In the genomic region with DNA sequence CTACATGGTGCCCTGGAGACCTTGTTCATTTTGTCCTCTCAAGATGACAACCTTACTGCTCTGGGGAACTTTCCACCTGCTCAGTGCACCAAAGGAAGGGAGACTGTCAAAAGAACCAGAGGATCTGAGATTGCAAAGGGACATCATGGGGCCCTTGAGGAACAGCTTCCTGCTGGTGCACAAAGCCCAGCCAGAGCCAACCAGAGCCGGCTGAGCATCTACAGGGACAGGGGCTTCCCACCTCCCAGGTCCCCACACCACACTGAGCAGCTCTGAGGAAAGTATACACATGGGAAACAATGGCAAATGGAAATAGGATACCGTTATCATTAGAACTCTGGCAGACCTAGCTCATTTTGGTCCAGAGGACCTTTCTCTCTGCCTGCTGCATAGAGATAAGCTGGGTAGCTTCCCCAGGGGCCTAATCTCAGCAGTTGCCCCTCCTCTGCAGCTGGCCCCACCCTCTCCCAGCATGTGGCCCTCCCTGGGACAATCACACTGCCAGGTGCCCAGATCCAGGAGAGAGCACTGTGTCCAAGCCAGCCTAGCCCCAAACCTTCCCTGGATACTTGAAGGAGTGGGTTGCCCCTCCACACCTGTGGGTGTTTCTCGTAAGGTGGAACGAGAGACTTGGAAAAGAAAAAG, we compare ENCODE assay signal across 18 cellular contexts.
A peak's percentile ranks its signal among the peaks of the same experiment; 100 is the strongest.
DNase-seq lines count a peak whose midpoint lies in the region; ATAC-seq and TF ChIP-seq lines count a peak whose summit lies in the region.
"Had no signal": no experiment of that assay in that cellular context is flagged by ENCODE, and none has a peak within 500 bp of the region (broad histone marks: within the 10 kb centered on the region; RNA-seq: fewer than 3 reads in every experiment).

No MANE protein-coding gene starts in this region.

- TF ChIP-seq CTCF in right atrium auricular region (IDR thresholded peaks at IDR 0.05) = no peak
- no peak for TF ChIP-seq CTCF in upper lobe of right lung (IDR thresholded peaks at IDR 0.05)
- TF ChIP-seq CTCF in coronary artery (IDR thresholded peaks at IDR 0.05) = no peak

- H3K27me3 ChIP-seq in right atrium auricular region (no peaks in the 10 kb centered on the region), upper lobe of right lung (no peaks in the 10 kb centered on the region)
- H3K27me3 ChIP-seq: testis had no signal

- H3K4me3 ChIP-seq in right atrium auricular region (no peak overlapping the region), upper lobe of right lung (no peak overlapping the region), coronary artery (no peak overlapping the region)
- H3K4me3 ChIP-seq: testis had no signal

- H3K27ac ChIP-seq in right atrium auricular region (no peak overlapping the region), upper lobe of right lung (no peak overlapping the region), coronary artery (no peak overlapping the region)
- H3K27ac ChIP-seq: testis had no signal

- DNase-seq in right atrium auricular region (ENCODE audit: low spot score) = peak; percentile 38
- no peak for DNase-seq in Right ventricle myocardium superior
- DNase-seq in OCI-M1 (lab: John Stamatoyannopoulos, UW) = peak; percentile 55
- DNase-seq in iPS-NIHi11 (ENCODE audit: low spot score) = peak; percentile 54
- no peak for DNase-seq in upper lobe of right lung
- DNase-seq in cerebellar cortex (ENCODE audit: low spot score) = no peak
- no peak for DNase-seq in coronary artery (ENCODE audit: low spot score)
- DNase-seq: activated CD4-positive, alpha-beta T cell treated with anti-CD3 and anti-CD28 coated beads for 36 hours; EL; immature natural killer cell; IMR-90; mammary epithelial cell; NCI-H2081 treated with DMSO at 0.1 percent for 48 hours; T-helper 2 cell; testis had no signal

- no peak for ATAC-seq in Right ventricle myocardium superior (ENCODE audit: poor library complexity)
- peak; percentile 29 for ATAC-seq in upper lobe of right lung
- no peak for ATAC-seq in HG03460 (IDR thresholded peaks at IDR 0.05; ENCODE audit: unreplicated experiment)
- ATAC-seq: activated CD4-positive, alpha-beta T cell treated with anti-CD3 and anti-CD28 coated beads for 36 hours; esophagus mucosa; naive thymus-derived CD4-positive, alpha-beta T cell had no signal

- intact Hi-C loops in Right ventricle myocardium superior (cut with DNase I) (no loop called here), upper lobe of right lung (cut with DNase I) (no loop called here)

- H3K36me3 ChIP-seq in right atrium auricular region (no peaks in the 10 kb centered on the region), upper lobe of right lung (no peaks in the 10 kb centered on the region)

- no peaks in the 10 kb centered on the region for H3K9me3 ChIP-seq in right atrium auricular region
- no peaks in the 10 kb centered on the region for H3K9me3 ChIP-seq in upper lobe of right lung
- H3K9me3 ChIP-seq: testis had no signal

- H3K4me1 ChIP-seq in right atrium auricular region (no peaks in the 10 kb centered on the region), upper lobe of right lung (no peaks in the 10 kb centered on the region)
- H3K4me1 ChIP-seq: testis had no signal

Comparison
In these comparisons a context has a peak if more than half of its experiments do, and no peak if none do; other contexts are left out.
1. DNase-seq: peak in right atrium auricular region (single experiment), OCI-M1 (single experiment) and iPS-NIHi11 (single experiment); none in Right ventricle myocardium superior (single experiment), upper lobe of right lung (single experiment), cerebellar cortex (single experiment) and coronary artery (single experiment).